16 cellular contexts compared by ENCODE assay signal in genomic region chr4:101291198-101291597, GRCh38. TPM values are rescaled to one million over a fixed set of nuclear protein-coding genes. Genes with fewer than 3 reads are reported as not detected.
DNase-seq lines count a peak whose midpoint lies in the region; ATAC-seq and TF ChIP-seq lines count a peak whose summit lies in the region.
"Had no signal": no experiment of that assay in that cellular context is flagged by ENCODE, and none has a peak within 500 bp of the region (broad histone marks: within the 10 kb centered on the region; RNA-seq: fewer than 3 reads in every experiment).

No MANE protein-coding gene starts in this region.

- no peak overlapping the region for H3K4me2 ChIP-seq in GM23248 (ENCODE audit: unreplicated experiment)
- H3K4me2 ChIP-seq: BLaER1 treated with 17β-estradiol and CSF1 and Interleukin-3, amounts not matched to agents 10 nM and 100 nM; SK-N-SH had no signal

- H3K27ac ChIP-seq in C4-2B = peak overlapping the region; percentile 40; the same call in 1 of the 2 replicates
- H3K27ac ChIP-seq in GM23248 = no peak overlapping the region
- H3K27ac ChIP-seq: BLaER1 treated with 17β-estradiol and CSF1 and Interleukin-3, amounts not matched to agents 10 nM and 100 nM had no signal

- H3F3A ChIP-seq in GM23248 (ENCODE audit: insufficient read depth) = peaks cover 5% of the 10 kb centered on the region; the same call in 1 of the 2 replicates

- no peaks in the 10 kb centered on the region for H3K9me2 ChIP-seq in GM23248 (ENCODE audit: insufficient read depth)
- H3K9me2 ChIP-seq: SK-N-SH had no signal

- H3K27me3 ChIP-seq in GM23248 (replicated peaks; ENCODE audit: insufficient read depth) = no peaks in the 10 kb centered on the region
- H3K27me3 ChIP-seq: BLaER1 treated with 17β-estradiol and CSF1 and Interleukin-3, amounts not matched to agents 10 nM and 100 nM had no signal

- no peaks in the 10 kb centered on the region for H3K9me3 ChIP-seq in GM23248 (ENCODE audit: low read depth)
- H3K9me3 ChIP-seq: SK-N-SH had no signal

- peak overlapping the region; percentile 66 for H3K27ac Mint-ChIP-seq in memory B cell
- H3K27ac Mint-ChIP-seq in stimulated activated effector memory CD8-positive, alpha-beta T cell treated with anti-CD3 and anti-CD28 coated beads, Interleukin-12 subunit alpha, Interleukin-12 subunit beta, amount 100 ng/mL, for 72 hours = no peak overlapping the region

- no peak overlapping the region for H2AFZ ChIP-seq in GM23248

- TF ChIP-seq CTCF in C4-2B (conservative IDR thresholded peaks at IDR 0.05) = no peak

- H3K79me2 ChIP-seq in GM23248 (ENCODE audit: insufficient read depth) = peaks cover 94% of the 10 kb centered on the region

- 0 out of 2 replicates have a peak, but pooled peaks cover 8% of the 10 kb centered on the region for H4K20me1 ChIP-seq in GM23248 (ENCODE audit: insufficient read depth)

- 4 to 22% methylated on average over 1 of the region's 1 CpG for WGBS in GM23248 (ENCODE audit: low coverage in 1 of 2, low lambda C conversion rate in 2 of 2, missing lambda C conversion rate in 2 of 2), 2 experiments

- H3K36me3 ChIP-seq in GM23248 (ENCODE audit: low read depth) = no peaks in the 10 kb centered on the region

- no peak overlapping the region for H3K4me3 Mint-ChIP-seq in memory B cell
- no peak overlapping the region for H3K4me3 Mint-ChIP-seq in stimulated activated effector memory CD8-positive, alpha-beta T cell treated with anti-CD3 and anti-CD28 coated beads, Interleukin-12 subunit alpha, Interleukin-12 subunit beta, amount 100 ng/mL, for 72 hours

- peak; percentile 14 for DNase-seq in GM23248
- DNase-seq in cerebellum (ENCODE audit: low spot score) = peak; percentile 27
- DNase-seq in memory B cell (ENCODE audit: low spot score in 2 of 2) = no peak
- no peak for DNase-seq in activated gamma-delta T cell (lab: John Stamatoyannopoulos, UW)
- no peak for DNase-seq in stimulated activated effector memory CD8-positive, alpha-beta T cell treated with anti-CD3 and anti-CD28 coated beads, Interleukin-12 subunit alpha, Interleukin-12 subunit beta, amount 100 ng/mL, for 72 hours (ENCODE audit: low spot score in 2 of 2)
- DNase-seq in NAMALWA (ENCODE audit: low spot score) = no peak
- DNase-seq: NCI-H1417, NCI-H1930, NCI-H2227 treated with DMSO at 0.1 percent for 48 hours, NCI-H524, SK-N-SH, T-helper 1 cell had no signal

- no peaks in the 10 kb centered on the region for H3K4me1 ChIP-seq in GM23248 (ENCODE audit: insufficient read depth)

- no peak overlapping the region for H3K9ac ChIP-seq in GM23248
- H3K9ac ChIP-seq: BLaER1 treated with 17β-estradiol and CSF1 and Interleukin-3, amounts not matched to agents 10 nM and 100 nM; SK-N-SH had no signal

- peaks cover 45% of the 10 kb centered on the region for H3K4me1 Mint-ChIP-seq in memory B cell
- H3K4me1 Mint-ChIP-seq in stimulated activated effector memory CD8-positive, alpha-beta T cell treated with anti-CD3 and anti-CD28 coated beads, Interleukin-12 subunit alpha, Interleukin-12 subunit beta, amount 100 ng/mL, for 72 hours = peaks cover 47% of the 10 kb centered on the region

- ATAC-seq in memory B cell (ENCODE audit: low read depth) = no peak
- ATAC-seq in stimulated activated effector memory CD8-positive, alpha-beta T cell treated with anti-CD3 and anti-CD28 coated beads, Interleukin-12 subunit alpha, Interleukin-12 subunit beta, amount 100 ng/mL, for 72 hours = no peak
- ATAC-seq in GM19395 (IDR thresholded peaks at IDR 0.05; ENCODE audit: unreplicated experiment) = no peak
- ATAC-seq: Panc1 had no signal

- in situ Hi-C loops in GM23248 (cut with MboI) = no loop called here

- no peaks in the 10 kb centered on the region for H3K9me3 Mint-ChIP-seq in memory B cell
- H3K9me3 Mint-ChIP-seq in stimulated activated effector memory CD8-positive, alpha-beta T cell treated with anti-CD3 and anti-CD28 coated beads, Interleukin-12 subunit alpha, Interleukin-12 subunit beta, amount 100 ng/mL, for 72 hours = no peaks in the 10 kb centered on the region

- no peak overlapping the region for H3K4me3 ChIP-seq in GM23248
- H3K4me3 ChIP-seq: BLaER1 treated with 17β-estradiol and CSF1 and Interleukin-3, amounts not matched to agents 10 nM and 100 nM had no signal

- H3K36me3 Mint-ChIP-seq in memory B cell = peaks cover 7% of the 10 kb centered on the region
- H3K36me3 Mint-ChIP-seq in stimulated activated effector memory CD8-positive, alpha-beta T cell treated with anti-CD3 and anti-CD28 coated beads, Interleukin-12 subunit alpha, Interleukin-12 subunit beta, amount 100 ng/mL, for 72 hours = no peaks in the 10 kb centered on the region

- no peaks in the 10 kb centered on the region for H3K27me3 Mint-ChIP-seq in memory B cell

RNA-seq across cellular contexts. Expression of gene PPP3CA, which starts 56.1 kb away (rescaled TPM):
- 42.3 and 57.0 TPM in 2 replicates for total RNA-seq in GM23248 (2014; rRNA removed; shearing (Covaris generic))
- 40.9 and 42.8 TPM in 2 replicates for polyA plus RNA-seq in GM23248 (2016; fragmentation: Nextera tagmentation; extraction: Ambion mirVana)
- 98.0 TPM for total RNA-seq in cerebellum

Comparison
In these comparisons a context has a peak if more than half of its experiments do, and no peak if none do; other contexts are left out.
1. DNase-seq: peak in GM23248 (single experiment) and cerebellum (single experiment); none in memory B cell (0 of 2), activated gamma-delta T cell (single experiment), stimulated activated effector memory CD8-positive, alpha-beta T cell treated with anti-CD3 and anti-CD28 coated beads, Interleukin-12 subunit alpha, Interleukin-12 subunit beta, amount 100 ng/mL, for 72 hours (0 of 2) and NAMALWA (single experiment).